8 cellular contexts compared by ENCODE assay signal in the genomic region with DNA sequence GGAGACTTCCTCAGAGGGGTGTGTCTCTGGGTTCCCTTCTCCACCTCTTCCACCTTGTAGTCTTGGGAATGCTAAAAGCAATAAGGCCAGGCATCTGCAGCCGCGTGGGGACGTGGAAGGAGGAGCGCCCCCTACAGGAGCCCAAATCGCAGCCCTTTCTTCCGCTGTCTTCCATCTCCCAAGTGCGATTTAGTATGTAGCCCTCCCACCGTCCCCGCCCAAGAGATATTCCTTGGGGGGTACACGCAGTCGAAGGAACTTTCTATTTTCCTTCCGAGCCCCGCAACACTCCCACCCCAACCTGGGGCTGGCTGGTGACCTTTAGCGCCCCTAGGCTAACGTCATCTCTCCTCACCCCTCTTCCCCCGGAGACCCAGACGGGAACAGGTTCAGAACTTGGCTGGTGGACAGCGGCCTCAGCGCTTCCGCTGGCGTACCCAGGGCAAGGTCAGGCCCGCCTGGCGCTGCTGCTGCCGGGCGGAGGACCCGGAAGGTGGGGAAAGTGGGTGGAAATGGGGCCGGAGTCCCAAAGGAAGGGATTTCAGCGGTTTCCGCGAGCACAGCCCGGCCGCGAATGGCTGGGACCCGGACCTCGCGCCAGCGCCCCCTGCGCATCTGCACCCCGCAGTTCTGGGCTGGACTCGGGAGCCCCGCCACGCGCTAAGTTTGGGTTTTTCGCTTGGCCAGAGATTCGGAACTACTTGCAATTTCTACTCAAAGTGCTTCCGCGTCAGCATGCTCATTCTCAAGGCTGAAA. TPM values are rescaled to one million over a fixed set of nuclear protein-coding genes. Genes with fewer than 3 reads are reported as not detected.
DNase-seq lines count a peak whose midpoint lies in the region; TF ChIP-seq lines count a peak whose summit lies in the region.

No MANE protein-coding gene starts in this region.

- peak overlapping the region; percentile 57 for H3K4me3 Mint-ChIP-seq in activated CD4-positive, alpha-beta T cell treated with anti-CD3 and anti-CD28 coated beads, Interleukin-2, amount 10 ng/mL, durations not matched to agents 7 days and 5 days
- H3K4me3 Mint-ChIP-seq in HFFc6: peak overlapping the region; percentile 71
- peak overlapping the region; percentile 63 for H3K4me3 Mint-ChIP-seq in activated CD4-positive, alpha-beta memory T cell treated with anti-CD3 and anti-CD28 coated beads, Interleukin-2, amount 10 ng/mL, durations not matched to agents 7 days and 5 days

- peaks cover 0 to 59% of the 10 kb centered on the region in 2 donors for H3K4me1 ChIP-seq in muscle layer of duodenum (ENCODE audit: control insufficient read depth in 1 of 2, insufficient read depth in 2 of 2, low read length in 2 of 2)
- peaks cover 0 to 59% (median 12%) of the 10 kb centered on the region in 4 donors for H3K4me1 ChIP-seq in tibial nerve

- POLR2A ChIA-PET in activated CD4-positive, alpha-beta T cell treated with anti-CD3 and anti-CD28 coated beads, Interleukin-2, amount 10 ng/mL, durations not matched to agents 7 days and 5 days (lab: Charles Lee): no interaction called here
- POLR2A ChIA-PET in activated CD4-positive, alpha-beta memory T cell treated with anti-CD3 and anti-CD28 coated beads, Interleukin-2, amount 10 ng/mL, durations not matched to agents 7 days and 5 days (lab: Charles Lee): no interaction called here

- H3K27ac ChIP-seq in muscle layer of duodenum (ENCODE audit: low read length): no peak overlapping the region
- peak overlapping the region in 3 of 4 donors; percentile 59 to 85 (median 78) for H3K27ac ChIP-seq in tibial nerve

- CTCF ChIA-PET in activated CD4-positive, alpha-beta T cell treated with anti-CD3 and anti-CD28 coated beads, Interleukin-2, amount 10 ng/mL, durations not matched to agents 7 days and 5 days (lab: Charles Lee): no interaction called here
- CTCF ChIA-PET in activated CD4-positive, alpha-beta memory T cell treated with anti-CD3 and anti-CD28 coated beads, Interleukin-2, amount 10 ng/mL, durations not matched to agents 7 days and 5 days (lab: Charles Lee): interaction anchor here (1.4 kb wide), 1 partner anchor 11 kb away, joined by 3 read pairs; no protein-coding TSS in a partner anchor

- H3K27ac Mint-ChIP-seq in activated CD4-positive, alpha-beta T cell treated with anti-CD3 and anti-CD28 coated beads, Interleukin-2, amount 10 ng/mL, durations not matched to agents 7 days and 5 days: peak overlapping the region; percentile 31
- H3K27ac Mint-ChIP-seq in HFFc6: no peak overlapping the region
- no peak overlapping the region for H3K27ac Mint-ChIP-seq in activated CD4-positive, alpha-beta memory T cell treated with anti-CD3 and anti-CD28 coated beads, Interleukin-2, amount 10 ng/mL, durations not matched to agents 7 days and 5 days

- TF ChIP-seq EP300 in tibial nerve (IDR thresholded peaks at IDR 0.05): peak in 1 of 2 donors; percentile 48

- H3K4me1 Mint-ChIP-seq in activated CD4-positive, alpha-beta T cell treated with anti-CD3 and anti-CD28 coated beads, Interleukin-2, amount 10 ng/mL, durations not matched to agents 7 days and 5 days: peaks cover 24% of the 10 kb centered on the region
- no peaks in the 10 kb centered on the region for H3K4me1 Mint-ChIP-seq in HFFc6 (ENCODE audit: low read depth)
- peaks cover 31% of the 10 kb centered on the region for H3K4me1 Mint-ChIP-seq in activated CD4-positive, alpha-beta memory T cell treated with anti-CD3 and anti-CD28 coated beads, Interleukin-2, amount 10 ng/mL, durations not matched to agents 7 days and 5 days

- H3K4me3 ChIP-seq in fibroblast of mammary gland (ENCODE audit: control insufficient read depth, low read depth, low read length) (peak overlapping the region; percentile 46), muscle layer of duodenum (ENCODE audit: low read depth in 1 of 2, low read length in 2 of 2) (peak overlapping the region; percentile 75 to 93), tibial nerve (peak overlapping the region; percentile 50 to 82 (median 69))

- no peak for TF ChIP-seq POLR2A in tibial nerve (IDR thresholded peaks at IDR 0.05)

- peak; percentile 32; the same call in 1 of the 2 replicates for TF ChIP-seq CTCF in HFFc6 (IDR thresholded peaks at IDR 0.05)
- no peak for TF ChIP-seq CTCF in fibroblast of mammary gland (conservative IDR thresholded peaks at IDR 0.05; ENCODE audit: control insufficient read depth, insufficient read depth, low read depth, low read length)
- TF ChIP-seq CTCF in tibial nerve (IDR thresholded peaks at IDR 0.05): peak in 1 of 5 experiments; percentile 16

- peak; percentile 59 for DNase-seq in activated CD4-positive, alpha-beta T cell treated with anti-CD3 and anti-CD28 coated beads, Interleukin-2, amount 10 ng/mL, durations not matched to agents 7 days and 5 days
- no peak for DNase-seq in activated CD4-positive, alpha-beta T cell treated with anti-CD3 and anti-CD28 coated beads, Interleukin-2, amount 50 U/mL, for 1 hour
- no peak for DNase-seq in HFFc6
- peak; percentile 67 for DNase-seq in NCI-H146 treated with DMSO at 0.1 percent for 48 hours (lab: John Stamatoyannopoulos, UW; ENCODE audit: unreplicated experiment)
- DNase-seq in activated CD4-positive, alpha-beta memory T cell treated with anti-CD3 and anti-CD28 coated beads, Interleukin-2, amount 10 ng/mL, durations not matched to agents 7 days and 5 days: peak; percentile 59
- DNase-seq in fibroblast of mammary gland (ENCODE audit: low read depth): peak; percentile 34
- peak; percentile 47 to 54 for DNase-seq in tibial nerve (ENCODE audit: low spot score in 2 of 2)

- H3K36me3 ChIP-seq in muscle layer of duodenum (ENCODE audit: control insufficient read depth in 1 of 2, insufficient read depth in 2 of 2, low read length in 2 of 2) (no peaks in the 10 kb centered on the region), tibial nerve (no peaks in the 10 kb centered on the region)

- peaks cover 0 to 3% of the 10 kb centered on the region in 2 donors for H3K9me3 ChIP-seq in muscle layer of duodenum (ENCODE audit: control insufficient read depth in 1 of 2, low read length in 2 of 2)
- H3K9me3 ChIP-seq in tibial nerve: no peaks in the 10 kb centered on the region

- WGBS in tibial nerve, 2 donors: 1% methylated on average over 47 of the region's 47 CpGs

- peaks cover 8% of the 10 kb centered on the region for H3K9me3 Mint-ChIP-seq in activated CD4-positive, alpha-beta T cell treated with anti-CD3 and anti-CD28 coated beads, Interleukin-2, amount 10 ng/mL, durations not matched to agents 7 days and 5 days
- no peaks in the 10 kb centered on the region for H3K9me3 Mint-ChIP-seq in HFFc6
- no peaks in the 10 kb centered on the region for H3K9me3 Mint-ChIP-seq in activated CD4-positive, alpha-beta memory T cell treated with anti-CD3 and anti-CD28 coated beads, Interleukin-2, amount 10 ng/mL, durations not matched to agents 7 days and 5 days

- H3K27me3 ChIP-seq in muscle layer of duodenum (ENCODE audit: low read depth, low read length): peaks cover 39% of the 10 kb centered on the region
- peaks cover 0 to 49% of the 10 kb centered on the region in 2 donors for H3K27me3 ChIP-seq in tibial nerve

- peaks cover 55% of the 10 kb centered on the region for H3K27me3 Mint-ChIP-seq in activated CD4-positive, alpha-beta T cell treated with anti-CD3 and anti-CD28 coated beads, Interleukin-2, amount 10 ng/mL, durations not matched to agents 7 days and 5 days
- H3K27me3 Mint-ChIP-seq in HFFc6 (ENCODE audit: insufficient read depth): peaks cover 15% of the 10 kb centered on the region
- peaks cover 66% of the 10 kb centered on the region for H3K27me3 Mint-ChIP-seq in activated CD4-positive, alpha-beta memory T cell treated with anti-CD3 and anti-CD28 coated beads, Interleukin-2, amount 10 ng/mL, durations not matched to agents 7 days and 5 days

- H3K36me3 Mint-ChIP-seq in activated CD4-positive, alpha-beta T cell treated with anti-CD3 and anti-CD28 coated beads, Interleukin-2, amount 10 ng/mL, durations not matched to agents 7 days and 5 days (ENCODE audit: low read depth): peaks cover 6% of the 10 kb centered on the region
- H3K36me3 Mint-ChIP-seq in HFFc6 (ENCODE audit: low read depth): peaks cover 4% of the 10 kb centered on the region; the same call in 1 of the 2 replicates
- H3K36me3 Mint-ChIP-seq in activated CD4-positive, alpha-beta memory T cell treated with anti-CD3 and anti-CD28 coated beads, Interleukin-2, amount 10 ng/mL, durations not matched to agents 7 days and 5 days (ENCODE audit: low read depth): peaks cover 12% of the 10 kb centered on the region

RNA-seq across cellular contexts. Expression of a gene that starts 2.1 kb away (rescaled TPM):
- total RNA-seq in activated CD4-positive, alpha-beta T cell treated with anti-CD3 and anti-CD28 coated beads, Interleukin-2, amount 10 ng/mL, durations not matched to agents 7 days and 5 days: not detected
- total RNA-seq in HFFc6 (2021; fragmentation: NEBNext Ultra II Directional; extraction: Animal tissue kit (Norgen Biotek cat#: 25700)): not detected
- total RNA-seq in activated CD4-positive, alpha-beta memory T cell treated with anti-CD3 and anti-CD28 coated beads, Interleukin-2, amount 10 ng/mL, durations not matched to agents 7 days and 5 days: not detected
- 1 to 10 TPM in 2 of 4 donors, under 1 TPM in 1, not detected in 1; 0.60 to 4.3 (median 1.7) TPM for total RNA-seq in tibial nerve

Comparison
In these comparisons a context has a peak if more than half of its experiments do, and no peak if none do; other contexts are left out.
1. DNase-seq: peak in activated CD4-positive, alpha-beta T cell treated with anti-CD3 and anti-CD28 coated beads, Interleukin-2, amount 10 ng/mL, durations not matched to agents 7 days and 5 days (single experiment), NCI-H146 treated with DMSO at 0.1 percent for 48 hours (single experiment), activated CD4-positive, alpha-beta memory T cell treated with anti-CD3 and anti-CD28 coated beads, Interleukin-2, amount 10 ng/mL, durations not matched to agents 7 days and 5 days (single experiment), fibroblast of mammary gland (single experiment) and tibial nerve (2 of 2); none in activated CD4-positive, alpha-beta T cell treated with anti-CD3 and anti-CD28 coated beads, Interleukin-2, amount 50 U/mL, for 1 hour (single experiment) and HFFc6 (single experiment).
2. Peak in every context shown above with its lines, with median percentiles within 50 percentile points of each other: H3K4me3 Mint-ChIP-seq and H3K4me3 ChIP-seq.